In genomic region chr13:27482996-27483395, GRCh38 we compare ENCODE assay signal across 8 cellular contexts. TPM values are rescaled to one million over a fixed set of nuclear protein-coding genes. Genes with fewer than 3 reads are reported as not detected.
DNase-seq lines count a peak whose midpoint lies in the region; ATAC-seq and TF ChIP-seq lines count a peak whose summit lies in the region.

No MANE protein-coding gene starts in this region.

- ATAC-seq in GM18502 (IDR thresholded peaks at IDR 0.05; ENCODE audit: poor library complexity, unreplicated experiment) (peak; percentile 92), GM21526 (IDR thresholded peaks at IDR 0.05; ENCODE audit: low FRiP score, unreplicated experiment) (peak; percentile 90), HG03521 (IDR thresholded peaks at IDR 0.05; ENCODE audit: unreplicated experiment) (peak; percentile 84), psoas muscle (no peak)

- TF ChIP-seq CTCF in psoas muscle (IDR thresholded peaks at IDR 0.05): no peak
- no peak for TF ChIP-seq CTCF in testis (IDR thresholded peaks at IDR 0.05)

- TF ChIP-seq POLR2A in testis (IDR thresholded peaks at IDR 0.05): no peak

- H3K36me3 ChIP-seq in psoas muscle (ENCODE audit: insufficient read depth in 1 of 2, low read depth in 1 of 2): no peaks in the 10 kb centered on the region
- H3K36me3 ChIP-seq in testis (ENCODE audit: low read depth, missing control alignments): no peaks in the 10 kb centered on the region

- WGBS in psoas muscle, 3 donors: 76 to 78% (median 77%) methylated on average over 7 of the region's 7 CpGs
- WGBS in testis, 2 donors: 71 to 81% methylated on average over 7 of the region's 7 CpGs

- intact Hi-C loops in psoas muscle (cut with DNase I) (no loop called here), testis (cut with DNase I; ENCODE audit: low total_unique reads) (no loop called here)

- H3K27ac ChIP-seq in psoas muscle (no peak overlapping the region), testis (no peak overlapping the region)

- DNase-seq in globus pallidus (ENCODE audit: low spot score) (peak; percentile 36), kidney tubule cell (ENCODE audit: low spot score) (no peak), psoas muscle (no peak), superior temporal gyrus (ENCODE audit: extremely low spot score) (no peak), testis (no peak)

- H3K27me3 ChIP-seq in psoas muscle (ENCODE audit: insufficient read depth in 3 of 3, low read length in 2 of 3) (peaks cover 0 to 3% (median 0%) of the 10 kb centered on the region in 3 donors), testis (no peaks in the 10 kb centered on the region)

- H3K9me3 ChIP-seq in psoas muscle: no peaks in the 10 kb centered on the region
- H3K9me3 ChIP-seq in testis: no peaks in the 10 kb centered on the region

- no peaks in the 10 kb centered on the region for H3K4me1 ChIP-seq in psoas muscle
- H3K4me1 ChIP-seq in testis: no peaks in the 10 kb centered on the region

- H3K4me3 ChIP-seq in psoas muscle: no peak overlapping the region
- H3K4me3 ChIP-seq in testis: no peak overlapping the region

RNA-seq across cellular contexts. Expression of gene MTIF3, which starts 32.6 kb away (rescaled TPM):
- total RNA-seq in psoas muscle (10 to 100 TPM; 48.1 to 72.4 (median 64.9) TPM), testis (100 to 1,000 TPM in 1 of 2 donors, 10 to 100 TPM in 1; 87.6 to 141 TPM)
- polyA plus RNA-seq in psoas muscle (100 to 1,000 TPM in 2 of 3 donors, 10 to 100 TPM in 1; 84.8 to 166 (median 108) TPM), testis (ENCODE audit: insufficient read depth, low read depth, low replicate concordance) (94.2 TPM)

RNA-seq across cellular contexts. Expression of gene GTF3A, which starts 58.6 kb away (rescaled TPM):
- total RNA-seq in psoas muscle (100 to 1,000 TPM; 141 to 201 (median 159) TPM), testis (10 to 100 TPM; 73.2 to 75.7 TPM)
- polyA plus RNA-seq in psoas muscle (100 to 1,000 TPM; 228 to 285 (median 231) TPM), testis (ENCODE audit: insufficient read depth, low read depth, low replicate concordance) (82.6 TPM)

Comparison
In these comparisons a context has a peak if more than half of its experiments do, and no peak if none do; other contexts are left out.
1. ATAC-seq: peak in GM18502 (single experiment), GM21526 (single experiment) and HG03521 (single experiment); none in psoas muscle (0 of 4).